ENCODE assay signal across 8 cellular contexts in genomic region chr6:147285087-147285855, GRCh38.
A peak's percentile ranks its signal among the peaks of the same experiment; 100 is the strongest.
DNase-seq lines count a peak whose midpoint lies in the region; FAIRE-seq and TF ChIP-seq lines count a peak whose summit lies in the region.

No MANE protein-coding gene starts in this region.

- 24 to 32% methylated on average over 3 of the region's 3 CpGs for WGBS in GM23248 (ENCODE audit: low coverage in 1 of 2, low lambda C conversion rate in 2 of 2, missing lambda C conversion rate in 2 of 2), 2 experiments
- WGBS in transverse colon (ENCODE audit: low coverage in 1 of 2), 2 donors, result 27 to 41% methylated on average over 3 of the region's 3 CpGs
- 27 to 31% methylated on average over 3 of the region's 3 CpGs for WGBS in lower leg skin, 2 donors

- peaks cover 22% of the 10 kb centered on the region for H3K4me1 ChIP-seq in GM23248 (ENCODE audit: insufficient read depth)
- H3K4me1 ChIP-seq in keratinocyte (ENCODE audit: control insufficient read depth, extremely low read depth, insufficient read depth, low read length), result peaks cover 13% of the 10 kb centered on the region
- H3K4me1 ChIP-seq in transverse colon, result peaks cover 13 to 40% (median 27%) of the 10 kb centered on the region in 4 donors

- H3K9me3 ChIP-seq in GM23248 (ENCODE audit: low read depth) (no peaks in the 10 kb centered on the region), keratinocyte (ENCODE audit: control insufficient read depth, low read depth, low read length) (no peaks in the 10 kb centered on the region), transverse colon (no peaks in the 10 kb centered on the region)

- TF ChIP-seq CTCF in keratinocyte (optimal IDR thresholded peaks at IDR 0.05 in 1 of 3, IDR thresholded peaks at IDR 0.05 in 1 of 3, conservative IDR thresholded peaks at IDR 0.05 in 1 of 3; ENCODE audit: extremely low read depth in 1 of 3, insufficient read depth in 2 of 3, low read length in 3 of 3), result peak in 2 of 3 experiments; percentile 24 to 30
- TF ChIP-seq CTCF in transverse colon (IDR thresholded peaks at IDR 0.05), result peak; percentile 38 to 55 (median 44)
- TF ChIP-seq CTCF in lower leg skin (IDR thresholded peaks at IDR 0.05), result no peak

- H3K9me2 ChIP-seq in GM23248 (ENCODE audit: insufficient read depth), result no peaks in the 10 kb centered on the region

- H3K4me3 ChIP-seq in GM23248, result no peak overlapping the region
- H3K4me3 ChIP-seq in keratinocyte (ENCODE audit: control insufficient read depth in 2 of 3, extremely low read depth in 1 of 3, insufficient read depth in 2 of 3, low read depth in 1 of 3, low read length in 3 of 3), result no peak overlapping the region
- H3K4me3 ChIP-seq in transverse colon, result no peak overlapping the region
- no peak overlapping the region for H3K4me3 ChIP-seq in lower leg skin (ENCODE audit: low read depth, poor library complexity, severe bottlenecking)

- no peak for TF ChIP-seq EP300 in transverse colon (IDR thresholded peaks at IDR 0.05; ENCODE audit: low read depth)

- TF ChIP-seq POLR2A in transverse colon (IDR thresholded peaks at IDR 0.05) (no peak), lower leg skin (IDR thresholded peaks at IDR 0.05) (no peak)

- H2AFZ ChIP-seq in GM23248, result peak overlapping the region; percentile 43; the same call in 1 of the 2 replicates
- H2AFZ ChIP-seq in keratinocyte (ENCODE audit: control insufficient read depth, low read length), result no peak overlapping the region

- peaks cover 14% of the 10 kb centered on the region; the same call in 1 of the 2 replicates for H3F3A ChIP-seq in GM23248 (ENCODE audit: insufficient read depth)

- H3K27me3 ChIP-seq in GM23248 (replicated peaks; ENCODE audit: insufficient read depth), result no peaks in the 10 kb centered on the region
- H3K27me3 ChIP-seq in keratinocyte (ENCODE audit: control insufficient read depth, extremely low read depth, insufficient read depth, low read length), result no peaks in the 10 kb centered on the region
- H3K27me3 ChIP-seq in transverse colon, result no peaks in the 10 kb centered on the region

- peaks cover 59% of the 10 kb centered on the region for H3K79me2 ChIP-seq in GM23248 (ENCODE audit: insufficient read depth)
- H3K79me2 ChIP-seq in keratinocyte (ENCODE audit: control insufficient read depth, insufficient read depth, low read length), result peaks cover 2% of the 10 kb centered on the region

- dilution Hi-C loops in keratinocyte (cut with MboI; ENCODE audit: extremely low pct_ligation_motif_present, low sequenced_read_pairs), result no loop called here

- H3K4me2 ChIP-seq in GM23248 (ENCODE audit: unreplicated experiment), result peak overlapping the region; percentile 44
- no peak overlapping the region for H3K4me2 ChIP-seq in keratinocyte (ENCODE audit: control insufficient read depth, extremely low read depth, insufficient read depth, low read depth, low read length)

- H3K36me3 ChIP-seq in GM23248 (ENCODE audit: low read depth) (peaks cover 9% of the 10 kb centered on the region), keratinocyte (ENCODE audit: control insufficient read depth in 2 of 2, extremely low read depth in 1 of 2, insufficient read depth in 2 of 2, low read length in 2 of 2) (no peaks in the 10 kb centered on the region), transverse colon (no peaks in the 10 kb centered on the region)

- H4K20me1 ChIP-seq in GM23248 (ENCODE audit: insufficient read depth) (no peaks in the 10 kb centered on the region), keratinocyte (ENCODE audit: control insufficient read depth, extremely low read depth, insufficient read depth, low read length) (no peaks in the 10 kb centered on the region)

- H3K9ac ChIP-seq in GM23248 (0 out of 2 replicates have a peak overlapping the region, but pooled peaks have one; percentile 35), keratinocyte (ENCODE audit: control insufficient read depth, extremely low read depth, insufficient read depth, low read length) (no peak overlapping the region)

- H3K27ac ChIP-seq in GM23248 (peak overlapping the region; percentile 20; the same call in 1 of the 2 replicates), keratinocyte (ENCODE audit: control insufficient read depth, insufficient read depth, low read length) (no peak overlapping the region), transverse colon (peak overlapping the region in 1 of 4 donors; percentile 5)

- in situ Hi-C loops in GM23248 (cut with MboI) (no loop called here), transverse colon (cut with MboI; ENCODE audit: low pct_ligation_motif_present in 1 of 4, low pct_unique_long_range_greater_than_20kb in 1 of 4, low sequenced_read_pairs in 3 of 4) (loop anchor here (10.0 to 25.0 kb wide), 2 partner anchors 423 to 430 kb away; no protein-coding TSS in a partner anchor)

- peak; percentile 67 for FAIRE-seq in keratinocyte (lab: Jason Lieb, UNC)

- intact Hi-C loops in transverse colon (cut with DNase I; ENCODE audit: low total_unique reads) (loop anchor here (10.0 kb wide), 1 partner anchor 430 kb away; no protein-coding TSS in a partner anchor), lower leg skin (cut with DNase I; ENCODE audit: low total_unique reads) (no loop called here)

- H3K9me1 ChIP-seq in keratinocyte (ENCODE audit: control insufficient read depth, extremely low read depth, insufficient read depth, low read length), result no peaks in the 10 kb centered on the region

- DNase-seq in NCI-H82 (lab: John Stamatoyannopoulos, UW) (peak; percentile 51), NCI-H82 treated with DMSO at 0.1 percent for 48 hours (lab: John Stamatoyannopoulos, UW; ENCODE audit: unreplicated experiment) (no peak), GM23248 (peak; percentile 69), NCI-H1417 (lab: John Stamatoyannopoulos, UW) (peak; percentile 18 to 76 (median 20)), astrocyte of the hippocampus (ENCODE audit: low read depth, low spot score) (peak; percentile 58), keratinocyte (ENCODE audit: low read depth, low spot score) (no peak), transverse colon (no peak), lower leg skin (ENCODE audit: low spot score in 2 of 2) (no peak)

Comparison
In these comparisons a context has a peak if more than half of its experiments do, and no peak if none do; other contexts are left out.
1. DNase-seq: peak in NCI-H82 (single experiment), GM23248 (single experiment), NCI-H1417 (3 of 3) and astrocyte of the hippocampus (single experiment); none in NCI-H82 treated with DMSO at 0.1 percent for 48 hours (single experiment), keratinocyte (single experiment), transverse colon (single experiment) and lower leg skin (0 of 2).
2. CTCF ChIP-seq: peak in keratinocyte (2 of 3) and transverse colon (5 of 5); none in lower leg skin (0 of 3).